Comparison of ENCODE assay signal across 13 cellular contexts in genomic region chr1:208219098-208219658, GRCh38. TPM values are rescaled to one million over a fixed set of nuclear protein-coding genes. Genes with fewer than 3 reads are reported as not detected.
DNase-seq lines count a peak whose midpoint lies in the region; ATAC-seq, FAIRE-seq and TF ChIP-seq lines count a peak whose summit lies in the region.
"Had no signal": no experiment of that assay in that cellular context is flagged by ENCODE, and none has a peak within 500 bp of the region (broad histone marks: within the 10 kb centered on the region; RNA-seq: fewer than 3 reads in every experiment).

No MANE protein-coding gene starts in this region.

- peak overlapping the region; percentile 46 for H3K18ac ChIP-seq in neuronal stem cell (ENCODE audit: low read length)

- peaks cover 54% of the 10 kb centered on the region for H3K27me3 Mint-ChIP-seq in activated naive CD4-positive, alpha-beta T cell treated with anti-CD3 and anti-CD28 coated beads, Interleukin-2, amount 10 ng/mL, durations not matched to agents 7 days and 5 days

- CTCF ChIA-PET in activated naive CD4-positive, alpha-beta T cell treated with anti-CD3 and anti-CD28 coated beads, Interleukin-2, amount 10 ng/mL, durations not matched to agents 7 days and 5 days (lab: Charles Lee) = no interaction called here

- H3K9me3 Mint-ChIP-seq in activated naive CD4-positive, alpha-beta T cell treated with anti-CD3 and anti-CD28 coated beads, Interleukin-2, amount 10 ng/mL, durations not matched to agents 7 days and 5 days = no peaks in the 10 kb centered on the region
- H3K9me3 Mint-ChIP-seq: activated naive CD8-positive, alpha-beta T cell treated with anti-CD3 and anti-CD28 coated beads, Interleukin-2, amount 50 U/mL, for 24 hours; CD8-positive, alpha-beta T cell; natural killer cell had no signal

- H3K27me3 ChIP-seq in ascending aorta (no peaks in the 10 kb centered on the region), esophagus muscularis mucosa (no peaks in the 10 kb centered on the region), neuronal stem cell (ENCODE audit: control insufficient read depth in 3 of 3, insufficient read depth in 3 of 3, low read depth in 1 of 3, low read length in 3 of 3) (no peaks in the 10 kb centered on the region), upper lobe of right lung (no peaks in the 10 kb centered on the region)
- H3K27me3 ChIP-seq: Peyer's patch had no signal

- peak overlapping the region; percentile 53 for H2AK5ac ChIP-seq in neuronal stem cell (ENCODE audit: low read depth, low read length)

- H4K8ac ChIP-seq in neuronal stem cell (ENCODE audit: low read depth, low read length) = no peak overlapping the region

- H3K36me3 ChIP-seq in ascending aorta (peaks cover 10 to 25% of the 10 kb centered on the region in 2 donors), esophagus muscularis mucosa (peaks cover 15 to 33% (median 26%) of the 10 kb centered on the region in 4 donors), neuronal stem cell (replicated peaks in 1 of 2; ENCODE audit: control insufficient read depth in 2 of 2, insufficient read depth in 2 of 2, low read length in 2 of 2) (peaks cover 0 to 17% of the 10 kb centered on the region in 2 donors), upper lobe of right lung (peaks cover 35% of the 10 kb centered on the region)

- peak overlapping the region; percentile 81 to 92 for H3K27ac ChIP-seq in ascending aorta
- H3K27ac ChIP-seq in esophagus muscularis mucosa (replicated peaks in 1 of 4) = peak overlapping the region; percentile 81 to 89 (median 83)
- H3K27ac ChIP-seq in neuronal stem cell (replicated peaks; ENCODE audit: low read length) = no peak overlapping the region
- H3K27ac ChIP-seq in upper lobe of right lung = peak overlapping the region; percentile 71

- WGBS in esophagus muscularis mucosa = 88% methylated on average over 4 of the region's 5 CpGs
- no CpG with 5 or more reads among the region's 5 CpGs for WGBS in neuronal stem cell (ENCODE audit: extremely low coverage in 2 of 2, insufficient read length in 2 of 2, insufficient replicate concordance in 1 of 2), 2 donors

- intact Hi-C loops in ascending aorta (cut with DNase I) (loop anchor here (1.0 to 2.0 kb wide), 3 partner anchors 11 to 20 kb away; no protein-coding TSS in a partner anchor), esophagus muscularis mucosa (cut with DNase I) (no loop called here), upper lobe of right lung (cut with DNase I) (no loop called here)

- H3K23ac ChIP-seq in neuronal stem cell (ENCODE audit: low read depth, low read length, poor library complexity) = no peak overlapping the region

- H3K4me2 ChIP-seq in neuronal stem cell (ENCODE audit: insufficient read depth, low read length, poor library complexity, severe bottlenecking) = no peak overlapping the region

- no peak overlapping the region for H3K4me3 Mint-ChIP-seq in activated naive CD4-positive, alpha-beta T cell treated with anti-CD3 and anti-CD28 coated beads, Interleukin-2, amount 10 ng/mL, durations not matched to agents 7 days and 5 days
- H3K4me3 Mint-ChIP-seq: activated naive CD8-positive, alpha-beta T cell treated with anti-CD3 and anti-CD28 coated beads, Interleukin-2, amount 50 U/mL, for 24 hours; CD8-positive, alpha-beta T cell; natural killer cell had no signal

- TF ChIP-seq CTCF in ascending aorta (IDR thresholded peaks at IDR 0.05) (no peak), esophagus muscularis mucosa (IDR thresholded peaks at IDR 0.05) (no peak), upper lobe of right lung (IDR thresholded peaks at IDR 0.05) (no peak)

- no peak for FAIRE-seq in GM12891 (lab: Jason Lieb, UNC)
- FAIRE-seq: endometrium had no signal

- no peak overlapping the region for H2BK12ac ChIP-seq in neuronal stem cell (ENCODE audit: low read length)

- H3K14ac ChIP-seq in neuronal stem cell (ENCODE audit: low read length) = no peak overlapping the region

- no peaks in the 10 kb centered on the region for H3K4me1 Mint-ChIP-seq in activated naive CD4-positive, alpha-beta T cell treated with anti-CD3 and anti-CD28 coated beads, Interleukin-2, amount 10 ng/mL, durations not matched to agents 7 days and 5 days

- no peak overlapping the region for H3K27ac Mint-ChIP-seq in activated naive CD4-positive, alpha-beta T cell treated with anti-CD3 and anti-CD28 coated beads, Interleukin-2, amount 10 ng/mL, durations not matched to agents 7 days and 5 days
- H3K27ac Mint-ChIP-seq: activated naive CD8-positive, alpha-beta T cell treated with anti-CD3 and anti-CD28 coated beads, Interleukin-2, amount 50 U/mL, for 24 hours; CD8-positive, alpha-beta T cell; natural killer cell had no signal

- no peak overlapping the region for H2BK5ac ChIP-seq in neuronal stem cell (ENCODE audit: low read length)

- H3K9ac ChIP-seq in neuronal stem cell (ENCODE audit: low read depth, low read length, poor library complexity) = no peak overlapping the region

- H3K4me3 ChIP-seq in ascending aorta (no peak overlapping the region), esophagus muscularis mucosa (peak overlapping the region in 1 of 4 donors; percentile 23), neuronal stem cell (ENCODE audit: low read length in 2 of 2) (no peak overlapping the region), upper lobe of right lung (no peak overlapping the region)
- H3K4me3 ChIP-seq: Peyer's patch had no signal

- H3K4me1 ChIP-seq in ascending aorta = peaks cover 16 to 46% of the 10 kb centered on the region in 2 donors
- H3K4me1 ChIP-seq in esophagus muscularis mucosa = peaks cover 79 to 97% (median 93%) of the 10 kb centered on the region in 4 donors
- H3K4me1 ChIP-seq in neuronal stem cell (ENCODE audit: control insufficient read depth in 2 of 2, insufficient read depth in 1 of 2, low read depth in 1 of 2, low read length in 2 of 2) = peaks cover 0 to 12% of the 10 kb centered on the region in 2 donors
- H3K4me1 ChIP-seq in upper lobe of right lung = peaks cover 71% of the 10 kb centered on the region

- H3K36me3 Mint-ChIP-seq in activated naive CD4-positive, alpha-beta T cell treated with anti-CD3 and anti-CD28 coated beads, Interleukin-2, amount 10 ng/mL, durations not matched to agents 7 days and 5 days = no peaks in the 10 kb centered on the region
- H3K36me3 Mint-ChIP-seq: CD8-positive, alpha-beta T cell; natural killer cell had no signal

- no peak overlapping the region for H4K91ac ChIP-seq in neuronal stem cell (ENCODE audit: low read depth, low read length, poor library complexity)

- no peaks in the 10 kb centered on the region for H3K79me1 ChIP-seq in neuronal stem cell (ENCODE audit: low read depth, low read length)

- H3K9me3 ChIP-seq in ascending aorta (no peaks in the 10 kb centered on the region), esophagus muscularis mucosa (no peaks in the 10 kb centered on the region), neuronal stem cell (replicated peaks in 1 of 2; ENCODE audit: control insufficient read depth in 2 of 2, insufficient read depth in 1 of 2, low read depth in 1 of 2, low read length in 2 of 2) (peaks cover 0 to 3% of the 10 kb centered on the region in 2 donors), upper lobe of right lung (no peaks in the 10 kb centered on the region)
- H3K9me3 ChIP-seq: Peyer's patch had no signal

- no peak for ATAC-seq in upper lobe of right lung
- ATAC-seq: activated naive CD8-positive, alpha-beta T cell treated with anti-CD3 and anti-CD28 coated beads, Interleukin-2, amount 50 U/mL, for 24 hours; CD8-positive, alpha-beta T cell; natural killer cell had no signal

- H2BK120ac ChIP-seq in neuronal stem cell (ENCODE audit: low read depth, low read length) = no peak overlapping the region

- TF ChIP-seq EP300 in esophagus muscularis mucosa (IDR thresholded peaks at IDR 0.05) = no peak

- no peak overlapping the region for H3K4ac ChIP-seq in neuronal stem cell (ENCODE audit: low read length)

- TF ChIP-seq POLR2A in esophagus muscularis mucosa (IDR thresholded peaks at IDR 0.05; ENCODE audit: low read depth) (no peak), GM12891 (IDR thresholded peaks at IDR 0.05; ENCODE audit: low read depth, low read length) (no peak)

- no peak overlapping the region for H2BK15ac ChIP-seq in neuronal stem cell (ENCODE audit: low read length)

- no peak for DNase-seq in ascending aorta (ENCODE audit: low spot score in 2 of 2)
- no peak for DNase-seq in esophagus muscularis mucosa (ENCODE audit: extremely low spot score)
- no peak for DNase-seq in neuronal stem cell (ENCODE audit: low spot score)
- DNase-seq in upper lobe of right lung = no peak
- DNase-seq in GM12891 (ENCODE audit: insufficient read length, low spot score) = no peak
- no peak for DNase-seq in activated naive CD4-positive, alpha-beta T cell treated with anti-CD3 and anti-CD28 coated beads, Interleukin-2, amount 10 ng/mL, durations not matched to agents 7 days and 5 days
- no peak for DNase-seq in NK-92 treated with Interleukin-12 subunit alpha and Interleukin-12 subunit beta, amount 100 ng/mL, for 24 hours (lab: John Stamatoyannopoulos, UW)
- DNase-seq: activated CD8-positive, alpha-beta memory T cell treated with anti-CD3 and anti-CD28 coated beads, Interleukin-2, amount 50 U/mL, for 48 hours; activated naive CD8-positive, alpha-beta T cell treated with anti-CD3 and anti-CD28 coated beads, Interleukin-2, amount 50 U/mL, for 24 hours; CD8-positive, alpha-beta T cell; natural killer cell; Peyer's patch had no signal

- H2AFZ ChIP-seq in neuronal stem cell (ENCODE audit: low read length) = no peak overlapping the region

TF ChIP-seq in GM12891, 5 proteins besides CTCF, POLR2A, EP300 and RAD21:
- TF ChIP-seq SPI1 (IDR thresholded peaks at IDR 0.05; ENCODE audit: low read depth, low read length) (no peak), TAF1 (IDR thresholded peaks at IDR 0.05; ENCODE audit: low read depth, low read length) (no peak), POLR2AphosphoS5 (IDR thresholded peaks at IDR 0.05; ENCODE audit: low read depth, low read length) (no peak), POU2F2 (IDR thresholded peaks at IDR 0.05; ENCODE audit: low read depth, low read length) (no peak), PAX5 (IDR thresholded peaks at IDR 0.05; ENCODE audit: insufficient read depth, low read length, severe bottlenecking) (no peak)

RNA-seq across cellular contexts. Expression of gene PLXNA2, which starts 25.0 kb away (rescaled TPM):
- total RNA-seq in ascending aorta (33.0 TPM), esophagus muscularis mucosa (10 to 100 TPM; 19.8 to 41.6 (median 27.9) TPM), upper lobe of right lung (98.5 TPM)
- polyA plus RNA-seq in neuronal stem cell (2013, experiment 1 of 2) = 1.2 TPM
- 1.1 TPM for polyA plus RNA-seq in neuronal stem cell (2013, experiment 2 of 2)
- polyA plus RNA-seq in GM12891 (2012; ENCODE audit: low read depth, missing spikeins) = 0.26 TPM
